ENCODE assay signal across 1 cellular context in the genomic region with DNA sequence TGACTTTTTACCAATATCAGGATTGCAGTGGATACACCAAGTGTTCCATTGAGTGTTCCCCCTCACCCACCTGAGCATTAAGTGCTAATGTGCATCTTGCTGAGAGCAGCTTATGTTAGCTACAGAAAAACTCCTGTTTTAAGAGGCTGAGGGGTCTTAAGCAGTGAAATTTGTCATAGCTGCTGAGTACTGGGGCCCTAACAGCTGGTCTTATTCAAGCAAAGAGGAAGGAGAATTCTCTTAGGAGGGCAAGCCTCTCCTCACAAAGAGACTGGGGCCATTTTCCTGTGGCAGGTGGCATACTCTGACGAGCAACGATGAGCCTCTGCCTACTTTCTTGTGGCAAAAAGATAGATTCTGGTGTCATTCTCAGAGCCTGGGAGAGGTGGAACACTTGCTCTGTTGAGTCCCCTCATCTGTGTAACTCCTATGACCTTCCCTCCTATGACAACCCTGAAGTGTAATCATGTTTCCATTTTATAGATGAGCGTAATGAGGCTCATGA.
TF ChIP-seq lines count a peak whose summit lies in the region.

No MANE protein-coding gene starts in this region.

TF ChIP-seq in HCT116, 20 proteins besides CTCF, POLR2A, EP300 and RAD21 (continued from another document):
- TF ChIP-seq, protein P1, sequence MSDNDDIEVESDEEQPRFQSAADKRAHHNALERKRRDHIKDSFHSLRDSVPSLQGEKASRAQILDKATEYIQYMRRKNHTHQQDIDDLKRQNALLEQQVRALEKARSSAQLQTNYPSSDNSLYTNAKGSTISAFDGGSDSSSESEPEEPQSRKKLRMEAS (IDR thresholded peaks at IDR 0.05): no peak
- TF ChIP-seq, protein P2, sequence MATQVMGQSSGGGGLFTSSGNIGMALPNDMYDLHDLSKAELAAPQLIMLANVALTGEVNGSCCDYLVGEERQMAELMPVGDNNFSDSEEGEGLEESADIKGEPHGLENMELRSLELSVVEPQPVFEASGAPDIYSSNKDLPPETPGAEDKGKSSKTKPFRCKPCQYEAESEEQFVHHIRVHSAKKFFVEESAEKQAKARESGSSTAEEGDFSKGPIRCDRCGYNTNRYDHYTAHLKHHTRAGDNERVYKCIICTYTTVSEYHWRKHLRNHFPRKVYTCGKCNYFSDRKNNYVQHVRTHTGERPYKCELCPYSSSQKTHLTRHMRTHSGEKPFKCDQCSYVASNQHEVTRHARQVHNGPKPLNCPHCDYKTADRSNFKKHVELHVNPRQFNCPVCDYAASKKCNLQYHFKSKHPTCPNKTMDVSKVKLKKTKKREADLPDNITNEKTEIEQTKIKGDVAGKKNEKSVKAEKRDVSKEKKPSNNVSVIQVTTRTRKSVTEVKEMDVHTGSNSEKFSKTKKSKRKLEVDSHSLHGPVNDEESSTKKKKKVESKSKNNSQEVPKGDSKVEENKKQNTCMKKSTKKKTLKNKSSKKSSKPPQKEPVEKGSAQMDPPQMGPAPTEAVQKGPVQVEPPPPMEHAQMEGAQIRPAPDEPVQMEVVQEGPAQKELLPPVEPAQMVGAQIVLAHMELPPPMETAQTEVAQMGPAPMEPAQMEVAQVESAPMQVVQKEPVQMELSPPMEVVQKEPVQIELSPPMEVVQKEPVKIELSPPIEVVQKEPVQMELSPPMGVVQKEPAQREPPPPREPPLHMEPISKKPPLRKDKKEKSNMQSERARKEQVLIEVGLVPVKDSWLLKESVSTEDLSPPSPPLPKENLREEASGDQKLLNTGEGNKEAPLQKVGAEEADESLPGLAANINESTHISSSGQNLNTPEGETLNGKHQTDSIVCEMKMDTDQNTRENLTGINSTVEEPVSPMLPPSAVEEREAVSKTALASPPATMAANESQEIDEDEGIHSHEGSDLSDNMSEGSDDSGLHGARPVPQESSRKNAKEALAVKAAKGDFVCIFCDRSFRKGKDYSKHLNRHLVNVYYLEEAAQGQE (IDR thresholded peaks at IDR 0.05; ENCODE audit: low read depth): no peak
- TF ChIP-seq EGR1 (IDR thresholded peaks at IDR 0.05; ENCODE audit: low read depth) (no peak), ZFX (IDR thresholded peaks at IDR 0.05) (no peak)
